10 cellular contexts compared by ENCODE assay signal in the genomic region with DNA sequence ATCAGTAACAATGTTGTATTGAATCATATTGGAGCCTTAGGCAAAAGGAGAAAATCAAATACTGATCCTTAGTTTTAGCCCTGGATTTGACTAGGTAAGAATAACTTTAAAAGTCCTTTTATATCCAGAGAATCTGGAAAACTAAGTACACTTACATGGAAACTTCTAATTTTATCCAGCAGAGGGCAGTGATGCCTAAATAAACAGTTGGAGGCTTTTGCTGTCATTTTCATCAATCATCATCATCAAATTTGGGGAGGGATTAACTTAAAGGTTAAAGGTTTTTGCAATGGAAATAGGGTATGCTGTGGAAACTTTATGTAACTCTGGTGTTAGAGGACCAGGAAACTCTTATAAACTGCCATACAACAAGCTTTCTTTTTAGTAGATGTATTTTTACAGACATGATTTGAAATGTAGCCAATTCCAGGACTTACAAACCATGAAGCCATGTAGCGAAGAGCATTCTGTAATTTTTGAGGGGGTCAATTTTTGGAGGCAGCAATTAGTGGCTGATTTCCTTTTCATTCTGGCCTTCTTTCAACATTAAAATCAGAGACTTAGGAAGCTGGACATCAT.
DNase-seq lines count a peak whose midpoint lies in the region; ATAC-seq and TF ChIP-seq lines count a peak whose summit lies in the region.
"Had no signal": no experiment of that assay in that cellular context is flagged by ENCODE, and none has a peak within 500 bp of the region (broad histone marks: within the 10 kb centered on the region; RNA-seq: fewer than 3 reads in every experiment).

No MANE protein-coding gene starts in this region.

- ATAC-seq in HG02884 (IDR thresholded peaks at IDR 0.05; ENCODE audit: unreplicated experiment) (peak; percentile 69), GM18505 (IDR thresholded peaks at IDR 0.05; ENCODE audit: unreplicated experiment) (no peak)

- H3K27me3 ChIP-seq in DOHH2 (ENCODE audit: control insufficient read depth, low read length) (peaks cover 8% of the 10 kb centered on the region; the same call in 1 of the 2 replicates), NT2/D1 (ENCODE audit: insufficient read depth, insufficient read length) (no peaks in the 10 kb centered on the region)

- H3K36me3 ChIP-seq in DOHH2 (ENCODE audit: control insufficient read depth, low read length), result no peaks in the 10 kb centered on the region
- H3K36me3 ChIP-seq in NT2/D1 (ENCODE audit: insufficient read depth, insufficient read length, low read length), result no peaks in the 10 kb centered on the region

- H3K79me2 ChIP-seq in DOHH2 (ENCODE audit: control insufficient read depth, low read length), result no peaks in the 10 kb centered on the region

- no peak overlapping the region for H3K27ac Mint-ChIP-seq in activated CD4-positive, alpha-beta memory T cell treated with anti-CD3 and anti-CD28 coated beads for 36 hours

- intact Hi-C loops in activated CD4-positive, alpha-beta memory T cell treated with anti-CD3 and anti-CD28 coated beads for 36 hours (cut with micrococcal nuclease), result loop anchor here (1.0 to 2.0 kb wide), 3 partner anchors 37 to 1102 kb away; no protein-coding TSS in a partner anchor

- H3K4me2 ChIP-seq in DOHH2 (ENCODE audit: low read length), result no peak overlapping the region

- no peaks in the 10 kb centered on the region for H3K9me3 ChIP-seq in DOHH2 (ENCODE audit: control insufficient read depth, insufficient read depth, low read length)
- H3K9me3 ChIP-seq in NT2/D1 (ENCODE audit: insufficient read depth, low read length), result no peaks in the 10 kb centered on the region

- H4K20me1 ChIP-seq in DOHH2 (ENCODE audit: control insufficient read depth, insufficient read depth, low read depth, low read length), result no peaks in the 10 kb centered on the region

- no peaks in the 10 kb centered on the region for H3K4me1 Mint-ChIP-seq in activated CD4-positive, alpha-beta memory T cell treated with anti-CD3 and anti-CD28 coated beads for 36 hours (ENCODE audit: low read depth)
- H3K4me1 Mint-ChIP-seq: naive B cell had no signal

- DNase-seq in NT2/D1 (ENCODE audit: low read depth, low spot score) (peak; percentile 56), choroid plexus epithelial cell (ENCODE audit: low read depth) (peak; percentile 76), midbrain (lab: John Stamatoyannopoulos, UW) (peak; percentile 29)
- no peak for DNase-seq in activated CD4-positive, alpha-beta memory T cell treated with anti-CD3 and anti-CD28 coated beads for 36 hours
- no peak for DNase-seq in stimulated activated naive CD4-positive, alpha-beta T cell treated with Interleukin-2 at 50 U/mL for 16 hours (lab: John Stamatoyannopoulos, UW)
- DNase-seq: naive B cell had no signal

- H3K27me3 Mint-ChIP-seq in activated CD4-positive, alpha-beta memory T cell treated with anti-CD3 and anti-CD28 coated beads for 36 hours, result no peaks in the 10 kb centered on the region
- H3K27me3 Mint-ChIP-seq: naive B cell had no signal

- H3K9ac ChIP-seq in NT2/D1 (ENCODE audit: insufficient read length, low read depth), result no peak overlapping the region

- no peaks in the 10 kb centered on the region for H3K9me2 ChIP-seq in DOHH2 (replicated peaks; ENCODE audit: control insufficient read depth, low read length)

- no peaks in the 10 kb centered on the region for H3K4me1 ChIP-seq in DOHH2 (ENCODE audit: control insufficient read depth, low read length)
- H3K4me1 ChIP-seq in NT2/D1 (ENCODE audit: insufficient read depth, insufficient read length), result no peaks in the 10 kb centered on the region

- POLR2A ChIA-PET in activated CD4-positive, alpha-beta memory T cell treated with anti-CD3 and anti-CD28 coated beads for 36 hours (lab: Charles Lee), result no interaction called here

- no peaks in the 10 kb centered on the region for H3F3A ChIP-seq in DOHH2 (ENCODE audit: control insufficient read depth, insufficient read depth)

- TF ChIP-seq CTCF in DOHH2 (IDR thresholded peaks at IDR 0.05; ENCODE audit: low read depth, low read length, poor library complexity, severe bottlenecking) (peak; percentile 59), choroid plexus epithelial cell (conservative IDR thresholded peaks at IDR 0.05; ENCODE audit: low read depth, low read length) (peak; percentile 59)

- no peak overlapping the region for H3K4me3 Mint-ChIP-seq in activated CD4-positive, alpha-beta memory T cell treated with anti-CD3 and anti-CD28 coated beads for 36 hours
- H3K4me3 Mint-ChIP-seq: naive B cell had no signal

- no peak overlapping the region for H3K27ac ChIP-seq in DOHH2 (ENCODE audit: low read depth, low read length)

- no peak overlapping the region for H3K4me3 ChIP-seq in DOHH2 (ENCODE audit: low read length)
- H3K4me3 ChIP-seq in NT2/D1 (ENCODE audit: insufficient read length, low read depth), result no peak overlapping the region
- no peak overlapping the region for H3K4me3 ChIP-seq in choroid plexus epithelial cell (ENCODE audit: low read depth, low read length)
- H3K4me3 ChIP-seq: SK-N-MC had no signal

- no peak for TF ChIP-seq POLR2A in GM18505 (IDR thresholded peaks at IDR 0.05; ENCODE audit: borderline replicate concordance, extremely low read depth, insufficient read depth, insufficient read length)

- no peaks in the 10 kb centered on the region for H3K9me3 Mint-ChIP-seq in activated CD4-positive, alpha-beta memory T cell treated with anti-CD3 and anti-CD28 coated beads for 36 hours

- no peaks in the 10 kb centered on the region for H3K36me3 Mint-ChIP-seq in activated CD4-positive, alpha-beta memory T cell treated with anti-CD3 and anti-CD28 coated beads for 36 hours
- H3K36me3 Mint-ChIP-seq: naive B cell had no signal

- CTCF ChIA-PET in activated CD4-positive, alpha-beta memory T cell treated with anti-CD3 and anti-CD28 coated beads for 36 hours (lab: Charles Lee), result interaction anchor here (0.6 to 2.0 kb wide), 13 partner anchors 14 to 1101 kb away, joined by 3 to 31 read pairs (median 4); no protein-coding TSS in a partner anchor

Comparison
In these comparisons a context has a peak if more than half of its experiments do, and no peak if none do; other contexts are left out.
1. DNase-seq: peak in NT2/D1 (single experiment), choroid plexus epithelial cell (single experiment) and midbrain (single experiment); none in activated CD4-positive, alpha-beta memory T cell treated with anti-CD3 and anti-CD28 coated beads for 36 hours (single experiment) and stimulated activated naive CD4-positive, alpha-beta T cell treated with Interleukin-2 at 50 U/mL for 16 hours (single experiment).